ENCODE assay signal across 1 cellular context in genomic region chr13:113904411-113904810, GRCh38.
TF ChIP-seq lines count a peak whose summit lies in the region.

No MANE protein-coding gene starts in this region.

TF ChIP-seq in WTC11, 78 proteins besides CTCF, POLR2A, EP300 and RAD21 (continued from another document):
- TF ChIP-seq ZNF425 (CRISPR knock-in tag; conservative IDR thresholded peaks at IDR 0.05) (no peak), TEAD1 (CRISPR knock-in tag; IDR thresholded peaks at IDR 0.05) (peak; percentile 54; the same call in 1 of the 2 replicates)
